ENCODE assay signal across 2 cellular contexts in genomic region chr12:48946943-48947342, GRCh38.
TF ChIP-seq lines count a peak whose summit lies in the region.

No MANE protein-coding gene starts in this region.

TF ChIP-seq in WTC11, 78 proteins besides CTCF, POLR2A, EP300 and RAD21 (continued from another document):
- TF ChIP-seq USF1 (CRISPR knock-in tag; IDR thresholded peaks at IDR 0.05) = no peak
- no peak for TF ChIP-seq MLX (CRISPR knock-in tag; IDR thresholded peaks at IDR 0.05)
- TF ChIP-seq ELF4 (CRISPR knock-in tag; IDR thresholded peaks at IDR 0.05; ENCODE audit: low read depth) = no peak
- TF ChIP-seq JAZF1 (CRISPR knock-in tag; IDR thresholded peaks at IDR 0.05) = no peak
- no peak for TF ChIP-seq CREM (CRISPR knock-in tag; IDR thresholded peaks at IDR 0.05)
- no peak for TF ChIP-seq CREB1 (CRISPR knock-in tag; IDR thresholded peaks at IDR 0.05)

TF ChIP-seq in HEK293T, 16 proteins besides CTCF, POLR2A, EP300 and RAD21:
- TF ChIP-seq, protein P1, sequence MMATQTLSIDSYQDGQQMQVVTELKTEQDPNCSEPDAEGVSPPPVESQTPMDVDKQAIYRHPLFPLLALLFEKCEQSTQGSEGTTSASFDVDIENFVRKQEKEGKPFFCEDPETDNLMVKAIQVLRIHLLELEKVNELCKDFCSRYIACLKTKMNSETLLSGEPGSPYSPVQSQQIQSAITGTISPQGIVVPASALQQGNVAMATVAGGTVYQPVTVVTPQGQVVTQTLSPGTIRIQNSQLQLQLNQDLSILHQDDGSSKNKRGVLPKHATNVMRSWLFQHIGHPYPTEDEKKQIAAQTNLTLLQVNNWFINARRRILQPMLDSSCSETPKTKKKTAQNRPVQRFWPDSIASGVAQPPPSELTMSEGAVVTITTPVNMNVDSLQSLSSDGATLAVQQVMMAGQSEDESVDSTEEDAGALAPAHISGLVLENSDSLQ (IDR thresholded peaks at IDR 0.05) = no peak
- TF ChIP-seq L3MBTL2 (conservative IDR thresholded peaks at IDR 0.05) (no peak), ELF4 (IDR thresholded peaks at IDR 0.05) (no peak), ZNF384 (IDR thresholded peaks at IDR 0.05) (no peak), TARDBP (IDR thresholded peaks at IDR 0.05) (no peak), FOXM1 (IDR thresholded peaks at IDR 0.05; ENCODE audit: borderline replicate concordance) (no peak), FOXK2 (IDR thresholded peaks at IDR 0.05) (no peak), LEF1 (IDR thresholded peaks at IDR 0.05; ENCODE audit: borderline replicate concordance) (no peak), NFRKB (IDR thresholded peaks at IDR 0.05) (no peak), SUZ12 (IDR thresholded peaks at IDR 0.05) (no peak), CTBP1 (IDR thresholded peaks at IDR 0.05; ENCODE audit: borderline replicate concordance) (no peak), BHLHE40 (IDR thresholded peaks at IDR 0.05; ENCODE audit: borderline replicate concordance) (no peak), HDGF (IDR thresholded peaks at IDR 0.05; ENCODE audit: borderline replicate concordance) (no peak), SP1 (IDR thresholded peaks at IDR 0.05) (no peak), FOXA1 (IDR thresholded peaks at IDR 0.05) (no peak), ARNT (IDR thresholded peaks at IDR 0.05) (no peak)
